Comparison of ENCODE assay signal across 8 cellular contexts in genomic region chr15:45402955-45403892, GRCh38. TPM values are rescaled to one million over a fixed set of nuclear protein-coding genes. Genes with fewer than 3 reads are reported as not detected.
A peak's percentile ranks its signal among the peaks of the same experiment; 100 is the strongest.
DNase-seq lines count a peak whose midpoint lies in the region; ATAC-seq and TF ChIP-seq lines count a peak whose summit lies in the region.

No MANE protein-coding gene starts in this region.

- no peaks in the 10 kb centered on the region for H3K27me3 Mint-ChIP-seq in T-helper 1 cell treated with Interleukin-12 subunit alpha and Interleukin-12 subunit beta and Interleukin-4 antibody, amounts not matched to agents 30 μg/mL and 1 μg/mL, for 36 hours (ENCODE audit: low read depth)

- no peaks in the 10 kb centered on the region for H3K9me3 ChIP-seq in BLaER1 treated with 17β-estradiol and CSF1 and Interleukin-3, amounts not matched to agents 10 nM and 100 nM (replicated peaks in 1 of 11)

- H3K9me3 Mint-ChIP-seq in T-helper 1 cell treated with Interleukin-12 subunit alpha and Interleukin-12 subunit beta and Interleukin-4 antibody, amounts not matched to agents 30 μg/mL and 1 μg/mL, for 36 hours, result no peaks in the 10 kb centered on the region

- peaks cover 26 to 41% (median 32%) of the 10 kb centered on the region in 10 experiments for H3K4me1 ChIP-seq in BLaER1 treated with 17β-estradiol and CSF1 and Interleukin-3, amounts not matched to agents 10 nM and 100 nM

- peaks cover 30% of the 10 kb centered on the region for H3K4me1 Mint-ChIP-seq in T-helper 1 cell treated with Interleukin-12 subunit alpha and Interleukin-12 subunit beta and Interleukin-4 antibody, amounts not matched to agents 30 μg/mL and 1 μg/mL, for 36 hours (ENCODE audit: low read depth)

- peak overlapping the region; percentile 78 for H3K27ac Mint-ChIP-seq in T-helper 1 cell treated with Interleukin-12 subunit alpha and Interleukin-12 subunit beta and Interleukin-4 antibody, amounts not matched to agents 30 μg/mL and 1 μg/mL, for 36 hours

- peak overlapping the region; percentile 94 for H3K4me3 Mint-ChIP-seq in T-helper 1 cell treated with Interleukin-12 subunit alpha and Interleukin-12 subunit beta and Interleukin-4 antibody, amounts not matched to agents 30 μg/mL and 1 μg/mL, for 36 hours

- peak overlapping the region; percentile 91 to 98 (median 96) for H3K9ac ChIP-seq in BLaER1 treated with 17β-estradiol and CSF1 and Interleukin-3, amounts not matched to agents 10 nM and 100 nM

- peaks cover 23% of the 10 kb centered on the region for H3K36me3 Mint-ChIP-seq in T-helper 1 cell treated with Interleukin-12 subunit alpha and Interleukin-12 subunit beta and Interleukin-4 antibody, amounts not matched to agents 30 μg/mL and 1 μg/mL, for 36 hours (ENCODE audit: low read depth)

- H4K20me1 ChIP-seq in BLaER1 treated with 17β-estradiol and CSF1 and Interleukin-3, amounts not matched to agents 10 nM and 100 nM, result peaks cover 24 to 41% (median 30%) of the 10 kb centered on the region in 11 experiments; a peak in 21 of 22 replicates

- TF ChIP-seq CTCF in cardiac fibroblast (IDR thresholded peaks at IDR 0.05; ENCODE audit: low read depth, low read length), result no peak

- DNase-seq in cardiac fibroblast (ENCODE audit: low read depth in 2 of 2) (peak; percentile 20 to 74), mesenteric fat pad (ENCODE audit: low spot score) (no peak)
- peak; percentile 39 for DNase-seq in stimulated activated CD4-positive, alpha-beta T cell treated with anti-CD3 and anti-CD28 coated beads, Interleukin-4, amount 100 ng/mL, for 24 hours

- peak overlapping the region; percentile 85 to 100 (median 95) for H3K4me3 ChIP-seq in BLaER1 treated with 17β-estradiol and CSF1 and Interleukin-3, amounts not matched to agents 10 nM and 100 nM
- peak overlapping the region; percentile 89 to 92 for H3K4me3 ChIP-seq in cardiac fibroblast (replicated peaks in 1 of 2; ENCODE audit: low read depth in 2 of 2, low read length in 2 of 2)

- peak; percentile 26 for ATAC-seq in GM19372 (IDR thresholded peaks at IDR 0.05; ENCODE audit: low read depth, unreplicated experiment)
- ATAC-seq in HG03442 (IDR thresholded peaks at IDR 0.05; ENCODE audit: unreplicated experiment), result peak; percentile 18

- H3K27ac ChIP-seq in BLaER1 treated with 17β-estradiol and CSF1 and Interleukin-3, amounts not matched to agents 10 nM and 100 nM, result peak overlapping the region; percentile 89 to 97 (median 95)
- H3K27ac ChIP-seq in layer of hippocampus (ENCODE audit: low read depth, low read length), result peak overlapping the region; percentile 89

- H3K36me3 ChIP-seq in BLaER1 treated with 17β-estradiol and CSF1 and Interleukin-3, amounts not matched to agents 10 nM and 100 nM, result peaks cover 31 to 41% (median 33%) of the 10 kb centered on the region in 11 experiments

- no peaks in the 10 kb centered on the region for H3K27me3 ChIP-seq in BLaER1 treated with 17β-estradiol and CSF1 and Interleukin-3, amounts not matched to agents 10 nM and 100 nM
- no peaks in the 10 kb centered on the region for H3K27me3 ChIP-seq in layer of hippocampus (ENCODE audit: control insufficient read depth, insufficient read depth, low read length)

- peak overlapping the region; percentile 82 to 97 (median 93) for H3K4me2 ChIP-seq in BLaER1 treated with 17β-estradiol and CSF1 and Interleukin-3, amounts not matched to agents 10 nM and 100 nM

RNA-seq across cellular contexts. Expression of gene GATM, which starts 24.9 kb away (rescaled TPM):
- total RNA-seq in mesenteric fat pad, result 10.6 TPM
